10 cellular contexts compared by ENCODE assay signal in the genomic region with DNA sequence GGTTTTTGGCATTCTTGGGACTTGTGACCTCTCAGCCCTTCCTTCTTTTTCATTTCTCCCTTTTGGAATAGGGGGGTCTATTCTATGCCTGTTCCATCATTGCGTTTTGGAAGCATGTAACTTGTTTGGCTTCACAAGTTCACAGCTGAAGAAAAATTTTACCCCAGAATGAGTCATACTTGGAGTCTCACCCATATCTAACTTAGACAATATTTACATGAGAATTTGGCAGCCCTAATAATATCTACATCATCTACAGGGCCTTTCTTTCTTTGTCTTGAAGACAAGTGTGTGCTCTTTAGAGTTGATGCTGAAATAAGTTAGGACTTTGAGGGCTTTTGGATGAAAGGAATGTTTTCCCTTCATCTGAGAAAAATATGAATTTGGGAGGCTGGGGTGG.
"Had no signal": no experiment of that assay in that cellular context is flagged by ENCODE, and none has a peak within 500 bp of the region (broad histone marks: within the 10 kb centered on the region; RNA-seq: fewer than 3 reads in every experiment).

No MANE protein-coding gene starts in this region.

- ATAC-seq: HCT116 had no signal

- H3K36me3 ChIP-seq: HAP-1 had no signal

- H3K4me3 Mint-ChIP-seq: HFFc6, IgD-negative memory B cell had no signal

- H2AFZ ChIP-seq: GM23248 had no signal

- H3K4me2 ChIP-seq: KMS-11 had no signal

- H3K27me3 Mint-ChIP-seq: IgD-negative memory B cell had no signal

- H3K4me3 ChIP-seq: GM23248, HAP-1 had no signal

- H3K27ac ChIP-seq: GM23248, HL-60, KMS-11 had no signal

- DNase-seq: GM23248, GOT3, H7, HFFc6, KBM-7 had no signal

- H3K4me1 ChIP-seq: HAP-1 had no signal

- H3K4me1 Mint-ChIP-seq: IgD-negative memory B cell had no signal

- H3K9ac ChIP-seq: GM23248, KMS-11 had no signal

- H3K36me3 Mint-ChIP-seq: IgD-negative memory B cell had no signal

- H3K27ac Mint-ChIP-seq: HFFc6, IgD-negative memory B cell had no signal
